17 cellular contexts compared by ENCODE assay signal in genomic region chr12:24760162-24760561, GRCh38.
DNase-seq lines count a peak whose midpoint lies in the region; ATAC-seq and TF ChIP-seq lines count a peak whose summit lies in the region.
"Had no signal": no experiment of that assay in that cellular context is flagged by ENCODE, and none has a peak within 500 bp of the region (broad histone marks: within the 10 kb centered on the region; RNA-seq: fewer than 3 reads in every experiment).

No MANE protein-coding gene starts in this region.

- H3K27ac Mint-ChIP-seq in progenitor cell of endocrine pancreas = peak overlapping the region; percentile 86
- H3K27ac Mint-ChIP-seq: IgD-negative memory B cell had no signal

- peaks cover 43% of the 10 kb centered on the region for H3K4me1 Mint-ChIP-seq in progenitor cell of endocrine pancreas (ENCODE audit: low read depth)
- H3K4me1 Mint-ChIP-seq: IgD-negative memory B cell had no signal

- H3K27me3 ChIP-seq in SJCRH30 (no peaks in the 10 kb centered on the region), iPS-18a (ENCODE audit: control insufficient read depth, insufficient read depth, low read length) (no peaks in the 10 kb centered on the region), uterus (no peaks in the 10 kb centered on the region)
- H3K27me3 ChIP-seq: gastrocnemius medialis, testis had no signal

- no peaks in the 10 kb centered on the region for H3K36me3 Mint-ChIP-seq in progenitor cell of endocrine pancreas (ENCODE audit: insufficient read depth)
- H3K36me3 Mint-ChIP-seq: IgD-negative memory B cell had no signal

- ATAC-seq in HG03196 (IDR thresholded peaks at IDR 0.05; ENCODE audit: unreplicated experiment) (no peak), HG03045 (IDR thresholded peaks at IDR 0.05; ENCODE audit: unreplicated experiment) (no peak)
- ATAC-seq: gastrocnemius medialis had no signal

- peaks cover 14% of the 10 kb centered on the region for H3K9me3 Mint-ChIP-seq in progenitor cell of endocrine pancreas (ENCODE audit: low read depth)
- H3K9me3 Mint-ChIP-seq: IgD-negative memory B cell had no signal

- no peak overlapping the region for H3K4me3 Mint-ChIP-seq in progenitor cell of endocrine pancreas (ENCODE audit: low read depth)
- H3K4me3 Mint-ChIP-seq: IgD-negative memory B cell had no signal

- H3K4me1 ChIP-seq in SJCRH30 = peaks cover 22% of the 10 kb centered on the region; the same call in 1 of the 2 replicates
- H3K4me1 ChIP-seq in iPS-18a (ENCODE audit: control insufficient read depth, low read depth, low read length) = peaks cover 15% of the 10 kb centered on the region
- no peaks in the 10 kb centered on the region for H3K4me1 ChIP-seq in uterus
- H3K4me1 ChIP-seq: gastrocnemius medialis, testis had no signal

- peak overlapping the region; percentile 27 for H3K9ac ChIP-seq in iPS-18a (ENCODE audit: low read length)

- H3K27ac ChIP-seq in SJCRH30 (no peak overlapping the region), iPS-18a (ENCODE audit: low read length) (peak overlapping the region; percentile 87), uterus (no peak overlapping the region)
- H3K27ac ChIP-seq: gastrocnemius medialis, testis had no signal

- no peaks in the 10 kb centered on the region for H3K9me3 ChIP-seq in SJCRH30 (replicated peaks)
- no peaks in the 10 kb centered on the region for H3K9me3 ChIP-seq in iPS-18a (ENCODE audit: control insufficient read depth, low read depth, low read length)
- H3K9me3 ChIP-seq in uterus = no peaks in the 10 kb centered on the region
- H3K9me3 ChIP-seq: gastrocnemius medialis, testis had no signal

- DNase-seq in HT1080 (ENCODE audit: low read depth) (peak; percentile 66), SJCRH30 (peak; percentile 33 to 62), progenitor cell of endocrine pancreas (ENCODE audit: low spot score, unreplicated experiment) (no peak), SW 1271 (lab: John Stamatoyannopoulos, UW) (no peak), uterus (no peak)
- DNase-seq: amniotic stem cell; gastrocnemius medialis; HCEC 1CT; mesenchymal stem cell; NCI-H2081 treated with DMSO at 0.1 percent for 48 hours; stimulated activated CD4-positive, alpha-beta T cell treated with anti-CD3 and anti-CD28 coated beads, Interleukin-2, amount 100 ng/mL, for 48 hours; stimulated activated CD8-positive, alpha-beta memory T cell treated with anti-CD3 and anti-CD28 coated beads, Interleukin-4, amount 100 ng/mL, for 48 hours; testis had no signal

- H3K36me3 ChIP-seq in SJCRH30 (no peaks in the 10 kb centered on the region), iPS-18a (ENCODE audit: control insufficient read depth, low read depth, low read length) (no peaks in the 10 kb centered on the region), uterus (no peaks in the 10 kb centered on the region)
- H3K36me3 ChIP-seq: gastrocnemius medialis had no signal

- no peaks in the 10 kb centered on the region for H3K27me3 Mint-ChIP-seq in progenitor cell of endocrine pancreas
- H3K27me3 Mint-ChIP-seq: IgD-negative memory B cell had no signal

- TF ChIP-seq POLR2A in uterus (IDR thresholded peaks at IDR 0.05) = no peak

- TF ChIP-seq CTCF in progenitor cell of endocrine pancreas (IDR thresholded peaks at IDR 0.05; ENCODE audit: unreplicated experiment) (no peak), uterus (IDR thresholded peaks at IDR 0.05) (no peak)

- H3K4me3 ChIP-seq in SJCRH30 = no peak overlapping the region
- no peak overlapping the region for H3K4me3 ChIP-seq in iPS-18a (ENCODE audit: low read length)
- H3K4me3 ChIP-seq in uterus = no peak overlapping the region
- H3K4me3 ChIP-seq: gastrocnemius medialis, testis had no signal

- intact Hi-C loops in uterus (cut with DNase I; ENCODE audit: low total_unique reads) = no loop called here

Comparison
In these comparisons a context has a peak if more than half of its experiments do, and no peak if none do; other contexts are left out.
1. DNase-seq: peak in HT1080 (single experiment) and SJCRH30 (2 of 2); none in progenitor cell of endocrine pancreas (single experiment), SW 1271 (0 of 2) and uterus (0 of 2).